9 cellular contexts compared by ENCODE assay signal in the genomic region with DNA sequence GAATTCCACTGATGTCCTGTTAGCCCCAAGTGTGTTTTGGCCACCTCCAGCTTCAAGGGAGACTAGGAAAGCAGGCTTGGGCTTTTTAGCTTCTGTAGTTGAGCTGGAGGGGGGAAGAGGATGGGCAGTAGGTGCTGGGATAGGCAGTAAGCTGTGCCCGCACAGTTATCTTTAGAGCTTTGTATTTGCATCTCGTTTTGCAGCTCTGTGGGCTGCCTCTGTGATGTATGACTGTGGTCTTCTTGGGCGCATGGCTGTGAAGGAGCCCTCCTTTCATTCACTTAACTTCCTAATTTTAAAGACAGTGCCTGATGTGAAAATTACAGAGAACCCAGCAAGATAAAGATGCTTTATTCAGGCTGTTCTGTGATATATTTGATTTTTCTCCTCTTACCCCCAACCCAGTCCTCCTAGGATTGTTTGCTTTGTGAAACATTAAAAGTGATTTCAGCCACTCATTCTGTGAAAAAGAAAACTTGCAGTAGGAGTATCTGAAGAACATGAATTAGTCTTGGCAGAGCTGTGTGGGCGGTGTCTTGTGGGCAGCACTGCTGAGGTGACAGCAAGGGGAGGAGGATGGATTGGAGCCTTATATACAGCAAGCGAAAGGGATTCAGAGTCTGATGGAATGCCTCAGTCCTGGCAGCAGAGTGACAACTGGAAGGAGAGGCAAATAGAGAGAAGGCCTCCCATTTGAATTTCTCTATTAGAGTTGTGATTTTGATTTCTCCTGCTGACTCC.
DNase-seq lines count a peak whose midpoint lies in the region; ATAC-seq lines count a peak whose summit lies in the region.
"Had no signal": no experiment of that assay in that cellular context is flagged by ENCODE, and none has a peak within 500 bp of the region (broad histone marks: within the 10 kb centered on the region; RNA-seq: fewer than 3 reads in every experiment).

No MANE protein-coding gene starts in this region.

- peak; percentile 16 to 25 for DNase-seq in stimulated activated CD4-positive, alpha-beta T cell treated with anti-CD3 and anti-CD28 coated beads, Interleukin-1b, Interleukin-23, amount 100 ng/mL, for 4 hours (ENCODE audit: low read depth in 2 of 2)
- DNase-seq in globus pallidus (ENCODE audit: low spot score): no peak
- no peak for DNase-seq in SKM-1 treated with dmso at 0.1 percent for 144 hours (lab: John Stamatoyannopoulos, UW; ENCODE audit: unreplicated experiment)
- DNase-seq: stimulated activated naive B cell treated with anti-CD40 and anti-IgM and Interleukin-4, amounts not matched to agents 10 μg/mL and 1 μg/mL and 100 μg/mL, for 72 hours had no signal

- H3K9me3 Mint-ChIP-seq in activated naive CD8-positive, alpha-beta T cell (ENCODE audit: low read depth): peaks cover 7% of the 10 kb centered on the region

- H3K36me3 Mint-ChIP-seq in activated naive CD8-positive, alpha-beta T cell: peaks cover 34% of the 10 kb centered on the region

- ATAC-seq in GM18907 (IDR thresholded peaks at IDR 0.05; ENCODE audit: unreplicated experiment) (peak; percentile 78), HG03439 (IDR thresholded peaks at IDR 0.05; ENCODE audit: unreplicated experiment) (peak; percentile 79), GM21619 (IDR thresholded peaks at IDR 0.05; ENCODE audit: unreplicated experiment) (no peak), esophagus mucosa (no peak)

- H3K4me1 Mint-ChIP-seq in activated naive CD8-positive, alpha-beta T cell (ENCODE audit: low read depth): peaks cover 39% of the 10 kb centered on the region

- no peaks in the 10 kb centered on the region for H3K27me3 Mint-ChIP-seq in activated naive CD8-positive, alpha-beta T cell
- H3K27me3 Mint-ChIP-seq: stimulated activated naive B cell treated with anti-CD40 and anti-IgM and Interleukin-4, amounts not matched to agents 10 μg/mL and 1 μg/mL and 100 μg/mL, for 72 hours had no signal

- H3K27ac Mint-ChIP-seq in activated naive CD8-positive, alpha-beta T cell: no peak overlapping the region
- H3K27ac Mint-ChIP-seq: stimulated activated naive B cell treated with anti-CD40 and anti-IgM and Interleukin-4, amounts not matched to agents 10 μg/mL and 1 μg/mL and 100 μg/mL, for 72 hours had no signal

- H3K4me3 Mint-ChIP-seq in activated naive CD8-positive, alpha-beta T cell: peak overlapping the region; percentile 24
- H3K4me3 Mint-ChIP-seq: stimulated activated naive B cell treated with anti-CD40 and anti-IgM and Interleukin-4, amounts not matched to agents 10 μg/mL and 1 μg/mL and 100 μg/mL, for 72 hours had no signal

Comparison
In these comparisons a context has a peak if more than half of its experiments do, and no peak if none do; other contexts are left out.
1. ATAC-seq: peak in GM18907 (single experiment) and HG03439 (single experiment); none in GM21619 (single experiment) and esophagus mucosa (single experiment).
2. DNase-seq: peak in stimulated activated CD4-positive, alpha-beta T cell treated with anti-CD3 and anti-CD28 coated beads, Interleukin-1b, Interleukin-23, amount 100 ng/mL, for 4 hours (2 of 2); none in globus pallidus (single experiment) and SKM-1 treated with dmso at 0.1 percent for 144 hours (single experiment).